In genomic region chr14:35365130-35366047, GRCh38 we compare ENCODE assay signal across 1 cellular context.
TF ChIP-seq lines count a peak whose summit lies in the region.

No MANE protein-coding gene starts in this region.

TF ChIP-seq in K562, 482 proteins besides CTCF, POLR2A, EP300 and RAD21 (continued from another document and continues in another):
- TF ChIP-seq MGA (IDR thresholded peaks at IDR 0.05), result peak; percentile 89
- peak; percentile 43 for TF ChIP-seq NEUROD1 (IDR thresholded peaks at IDR 0.05; ENCODE audit: borderline replicate concordance, low read depth, low read length, partially characterized antibody)
- TF ChIP-seq NKRF (IDR thresholded peaks at IDR 0.05; ENCODE audit: borderline replicate concordance), result no peak
- TF ChIP-seq ZNF175 (CRISPR knock-in tag; IDR thresholded peaks at IDR 0.05; ENCODE audit: low read depth), result peak; percentile 93
- no peak for TF ChIP-seq TAF1 (IDR thresholded peaks at IDR 0.05; ENCODE audit: control insufficient read depth, extremely low read depth, insufficient read depth, low read length, severe bottlenecking)
- TF ChIP-seq SRSF1 (IDR thresholded peaks at IDR 0.05; ENCODE audit: low read depth, low read length), result no peak
- TF ChIP-seq E2F8 (IDR thresholded peaks at IDR 0.05; ENCODE audit: low read depth, partially characterized antibody), result no peak
- no peak for TF ChIP-seq HDGF (IDR thresholded peaks at IDR 0.05)
- no peak for TF ChIP-seq XRCC3 (IDR thresholded peaks at IDR 0.05)
- no peak for TF ChIP-seq TCF15 (CRISPR knock-in tag; IDR thresholded peaks at IDR 0.05)
- no peak for TF ChIP-seq ZNF431 (CRISPR knock-in tag; IDR thresholded peaks at IDR 0.05)
- TF ChIP-seq CTCFL (IDR thresholded peaks at IDR 0.05; ENCODE audit: borderline replicate concordance, insufficient read depth, low read depth, low read length, poor library complexity, severe bottlenecking), result no peak
- TF ChIP-seq ZNF12 (CRISPR knock-in tag; IDR thresholded peaks at IDR 0.05), result no peak
- no peak for TF ChIP-seq CCAR2 (IDR thresholded peaks at IDR 0.05; ENCODE audit: low read depth, low read length)
- TF ChIP-seq CBX1 (IDR thresholded peaks at IDR 0.05; ENCODE audit: low read depth), result no peak
- no peak for TF ChIP-seq ETS1 (conservative IDR thresholded peaks at IDR 0.05; ENCODE audit: control insufficient read depth, low read depth, low read length)
- 0 out of 2 replicates have a peak, but pooled peaks have one; percentile 41 for TF ChIP-seq FOXJ2 (tag; IDR thresholded peaks at IDR 0.05)
- no peak for TF ChIP-seq YBX1 (IDR thresholded peaks at IDR 0.05)
- TF ChIP-seq TBL1XR1 (IDR thresholded peaks at IDR 0.05; ENCODE audit: low read length in 2 of 2), result no peak
- TF ChIP-seq SMARCA4 (IDR thresholded peaks at IDR 0.05), result peak; percentile 53
- TF ChIP-seq SMARCE1 (IDR thresholded peaks at IDR 0.05), result peak; percentile 60
- no peak for TF ChIP-seq PRMT5 (CRISPR knock-in tag; IDR thresholded peaks at IDR 0.05)
- TF ChIP-seq SIRT6 (IDR thresholded peaks at IDR 0.05; ENCODE audit: low read depth, low read length), result no peak
- no peak for TF ChIP-seq PHF20 (IDR thresholded peaks at IDR 0.05; ENCODE audit: partially characterized antibody)
- TF ChIP-seq PPARD (CRISPR knock-in tag; IDR thresholded peaks at IDR 0.05), result no peak
- TF ChIP-seq ZBTB9 (CRISPR knock-in tag; IDR thresholded peaks at IDR 0.05), result peak; percentile 54; the same call in 1 of the 2 replicates
- TF ChIP-seq RFX7 (CRISPR knock-in tag; IDR thresholded peaks at IDR 0.05), result no peak
- TF ChIP-seq TCF7 (IDR thresholded peaks at IDR 0.05; ENCODE audit: borderline replicate concordance), result no peak
- TF ChIP-seq RNF219 (CRISPR knock-in tag; IDR thresholded peaks at IDR 0.05), result no peak
- TF ChIP-seq RBBP5 (IDR thresholded peaks at IDR 0.05; ENCODE audit: borderline replicate concordance, insufficient read depth, low read length, poor library complexity, severe bottlenecking), result no peak
- TF ChIP-seq SP2 (IDR thresholded peaks at IDR 0.05; ENCODE audit: extremely low read depth, low read depth, low read length, poor library complexity, severe bottlenecking), result no peak
